16 cellular contexts compared by ENCODE assay signal in the genomic region with DNA sequence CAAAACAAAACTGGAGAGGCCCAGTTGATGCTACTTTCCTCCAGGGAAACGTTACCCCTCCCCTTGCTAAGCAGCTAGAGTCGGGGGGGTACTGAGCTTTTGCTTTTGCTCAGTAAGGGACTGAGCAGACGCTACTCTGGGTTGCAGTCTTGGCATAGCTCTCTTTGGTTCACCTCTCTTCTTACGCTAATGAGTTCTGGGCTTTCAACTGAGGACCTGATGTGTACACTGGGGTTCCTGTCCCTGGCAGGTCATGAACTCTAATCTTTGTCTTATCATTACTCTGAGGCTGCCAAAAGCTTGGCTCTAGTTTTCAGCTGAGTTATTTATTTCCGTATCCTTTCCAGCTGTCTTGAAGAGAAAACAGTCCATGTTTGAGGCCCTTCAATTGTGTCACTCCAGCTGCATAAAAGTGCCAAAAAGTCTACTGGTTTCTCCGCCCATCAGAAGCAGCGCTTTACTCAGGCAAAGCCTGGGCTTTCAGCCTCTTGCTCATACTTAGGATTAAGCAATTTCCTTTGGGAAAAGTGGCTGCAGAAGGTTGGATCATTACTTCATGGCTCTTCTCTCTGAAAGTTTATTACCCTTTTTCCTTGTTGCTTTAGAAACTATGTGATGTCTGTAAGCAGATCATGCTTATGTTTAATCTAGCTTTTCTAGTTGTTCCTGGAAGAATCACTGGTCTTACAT.
A peak's percentile ranks its signal among the peaks of the same experiment; 100 is the strongest.
DNase-seq lines count a peak whose midpoint lies in the region; TF ChIP-seq lines count a peak whose summit lies in the region.
"Had no signal": no experiment of that assay in that cellular context is flagged by ENCODE, and none has a peak within 500 bp of the region (broad histone marks: within the 10 kb centered on the region; RNA-seq: fewer than 3 reads in every experiment).

No MANE protein-coding gene starts in this region.

- POLR2A ChIA-PET in activated CD4-positive, alpha-beta memory T cell treated with anti-CD3 and anti-CD28 coated beads for 36 hours (lab: Charles Lee): no interaction called here

- H3K27me3 Mint-ChIP-seq in activated CD4-positive, alpha-beta memory T cell treated with anti-CD3 and anti-CD28 coated beads for 36 hours: peaks cover 10% of the 10 kb centered on the region

- no peaks in the 10 kb centered on the region for H3K9me3 Mint-ChIP-seq in activated CD4-positive, alpha-beta memory T cell treated with anti-CD3 and anti-CD28 coated beads for 36 hours

- no peak for TF ChIP-seq CTCF in suprapubic skin (IDR thresholded peaks at IDR 0.05)

- no peak overlapping the region for H3K4me3 Mint-ChIP-seq in activated CD4-positive, alpha-beta memory T cell treated with anti-CD3 and anti-CD28 coated beads for 36 hours

- no peak overlapping the region for H3K4me3 ChIP-seq in suprapubic skin
- H3K4me3 ChIP-seq: GM12878, HAP-1 had no signal

- TF ChIP-seq POLR2A in suprapubic skin (IDR thresholded peaks at IDR 0.05): no peak

- 40% methylated on average over 7 of the region's 7 CpGs for WGBS in suprapubic skin

- H3K27me3 ChIP-seq in suprapubic skin: no peaks in the 10 kb centered on the region

- H3K36me3 Mint-ChIP-seq in activated CD4-positive, alpha-beta memory T cell treated with anti-CD3 and anti-CD28 coated beads for 36 hours: no peaks in the 10 kb centered on the region

- no peaks in the 10 kb centered on the region for H3K4me1 Mint-ChIP-seq in activated CD4-positive, alpha-beta memory T cell treated with anti-CD3 and anti-CD28 coated beads for 36 hours (ENCODE audit: low read depth)

- no peaks in the 10 kb centered on the region for H3K9me3 ChIP-seq in suprapubic skin
- H3K9me3 ChIP-seq: Caco-2, HAP-1 had no signal

- no peak overlapping the region for H3K27ac Mint-ChIP-seq in activated CD4-positive, alpha-beta memory T cell treated with anti-CD3 and anti-CD28 coated beads for 36 hours

- CTCF ChIA-PET in activated CD4-positive, alpha-beta memory T cell treated with anti-CD3 and anti-CD28 coated beads for 36 hours (lab: Charles Lee): no interaction called here

- H3K27ac ChIP-seq in suprapubic skin: peak overlapping the region; percentile 51

- TF ChIP-seq EP300 in suprapubic skin (IDR thresholded peaks at IDR 0.05): no peak

- H3K36me3 ChIP-seq in suprapubic skin: no peaks in the 10 kb centered on the region
- H3K36me3 ChIP-seq: HAP-1 had no signal

- H3K4me1 ChIP-seq in suprapubic skin: peaks cover 10% of the 10 kb centered on the region
- H3K4me1 ChIP-seq: HAP-1 had no signal

- DNase-seq in M059J (ENCODE audit: low read depth) (peak; percentile 9), dedifferentiated amniotic fluid mesenchymal stem cell (ENCODE audit: extremely low spot score) (peak; percentile 60), kidney tubule cell (ENCODE audit: low spot score) (peak; percentile 47), suprapubic skin (ENCODE audit: low spot score in 2 of 2) (no peak), SK-N-DZ (ENCODE audit: low spot score) (no peak), pons (ENCODE audit: low spot score) (no peak), cerebellum (ENCODE audit: low spot score) (no peak)
- DNase-seq in activated CD4-positive, alpha-beta memory T cell treated with anti-CD3 and anti-CD28 coated beads for 36 hours: no peak
- DNase-seq: activated CD4-positive, alpha-beta T cell treated with anti-CD3 and anti-CD28 coated beads, Interleukin-2, amount 50 U/mL, for 4 hours; activated naive CD4-positive, alpha-beta T cell treated with Interleukin-2 at 50 U/mL for 16 hours; Caco-2; NCI-H1092; NCI-H82; occipital lobe had no signal

- intact Hi-C loops in activated CD4-positive, alpha-beta memory T cell treated with anti-CD3 and anti-CD28 coated beads for 36 hours (cut with micrococcal nuclease): no loop called here

Comparison
In these comparisons a context has a peak if more than half of its experiments do, and no peak if none do; other contexts are left out.
1. DNase-seq: peak in M059J (single experiment), dedifferentiated amniotic fluid mesenchymal stem cell (single experiment) and kidney tubule cell (single experiment); none in suprapubic skin (0 of 2), SK-N-DZ (single experiment), activated CD4-positive, alpha-beta memory T cell treated with anti-CD3 and anti-CD28 coated beads for 36 hours (single experiment), pons (single experiment) and cerebellum (single experiment).